In genomic region chr12:108730337-108731104, GRCh38 we compare ENCODE assay signal across 8 cellular contexts. TPM values are rescaled to one million over a fixed set of nuclear protein-coding genes. Genes with fewer than 3 reads are reported as not detected.
A peak's percentile ranks its signal among the peaks of the same experiment; 100 is the strongest.
DNase-seq lines count a peak whose midpoint lies in the region; ATAC-seq and TF ChIP-seq lines count a peak whose summit lies in the region.

No MANE protein-coding gene starts in this region.

- H3K27ac Mint-ChIP-seq in endodermal cell: peak overlapping the region; percentile 97

- WGBS in endodermal cell (ENCODE audit: insufficient coverage in 1 of 2, insufficient read length in 1 of 2), 2 experiments: 0 to 1% methylated on average over 20 to 46 of the region's 46 CpGs
- 0% methylated on average over 27 to 32 of the region's 46 CpGs for WGBS in mesodermal cell (ENCODE audit: insufficient coverage in 2 of 2), 2 experiments

- H3K9me3 ChIP-seq in endodermal cell (ENCODE audit: control insufficient read depth, low read length) (no peaks in the 10 kb centered on the region), mesodermal cell (ENCODE audit: control insufficient read depth, low read length) (no peaks in the 10 kb centered on the region)

- H3K4me1 Mint-ChIP-seq in endodermal cell: peaks cover 20% of the 10 kb centered on the region

- H3K4me3 ChIP-seq in endodermal cell (ENCODE audit: low read length) (peak overlapping the region; percentile 90), mesodermal cell (ENCODE audit: extremely low read depth, insufficient read depth, low read length, poor library complexity, severe bottlenecking) (peak overlapping the region; percentile 99)

- no peaks in the 10 kb centered on the region for H3K36me3 Mint-ChIP-seq in endodermal cell (ENCODE audit: low read depth)

- no peaks in the 10 kb centered on the region for H3K27me3 Mint-ChIP-seq in endodermal cell (ENCODE audit: insufficient read depth)

- no peaks in the 10 kb centered on the region for H3K4me1 ChIP-seq in endodermal cell (ENCODE audit: control insufficient read depth, insufficient read depth, low read length)
- peaks cover 9% of the 10 kb centered on the region for H3K4me1 ChIP-seq in mesodermal cell (ENCODE audit: control insufficient read depth, insufficient read depth, low read length, poor library complexity, severe bottlenecking)

- H3K36me3 ChIP-seq in endodermal cell (ENCODE audit: control insufficient read depth, insufficient read depth, low read length): no peaks in the 10 kb centered on the region
- H3K36me3 ChIP-seq in mesodermal cell (ENCODE audit: control insufficient read depth, insufficient read depth, low read length): peaks cover 20% of the 10 kb centered on the region

- no peaks in the 10 kb centered on the region for H3K27me3 ChIP-seq in endodermal cell (ENCODE audit: control insufficient read depth, insufficient read depth, low read length, poor library complexity, severe bottlenecking)

- ATAC-seq in HG03064 (IDR thresholded peaks at IDR 0.05; ENCODE audit: low read depth, unreplicated experiment) (peak; percentile 1), GM21526 (IDR thresholded peaks at IDR 0.05; ENCODE audit: low FRiP score, unreplicated experiment) (no peak)

- no peaks in the 10 kb centered on the region for H3K9me3 Mint-ChIP-seq in endodermal cell

- DNase-seq in Daoy (ENCODE audit: low read depth) (peak; percentile 96), NCI-H524 (lab: John Stamatoyannopoulos, UW) (peak; percentile 54 to 77), endodermal cell (peak; percentile 96)
- DNase-seq in activated CD4-positive, alpha-beta T cell treated with anti-CD3 and anti-CD28 coated beads, Interleukin-2, amount 50 U/mL, for 48 hours: peak; percentile 53 to 63
- peak; percentile 32 for DNase-seq in stimulated activated CD8-positive, alpha-beta memory T cell treated with anti-CD3 and anti-CD28 coated beads, Interleukin-4, amount 100 ng/mL, for 24 hours (ENCODE audit: low read depth)

- peak overlapping the region; percentile 86 for H3K27ac ChIP-seq in endodermal cell (ENCODE audit: low read depth, low read length)
- H3K27ac ChIP-seq in mesodermal cell (ENCODE audit: low read depth, low read length, severe bottlenecking): peak overlapping the region; percentile 95

- H3K9ac ChIP-seq in endodermal cell (ENCODE audit: extremely low read depth, low read length, poor library complexity, severe bottlenecking): peak overlapping the region; percentile 84

- TF ChIP-seq CTCF in endodermal cell (conservative IDR thresholded peaks at IDR 0.05): no peak

- H3K4me3 Mint-ChIP-seq in endodermal cell: peak overlapping the region; percentile 95

RNA-seq across cellular contexts. Expression of gene CORO1C, which starts 0.8 kb away (rescaled TPM):
- total RNA-seq in Daoy (2014; rRNA removed; shearing (Covaris generic)): 65.4 and 136 TPM in 2 replicates
- 100 to 1,000 TPM; 122 to 125 TPM for total RNA-seq in endodermal cell
- 143 TPM for polyA plus RNA-seq in endodermal cell (2013, experiment 1 of 2)
- 130 TPM for polyA plus RNA-seq in endodermal cell (2013, experiment 2 of 2)
- 168 TPM for polyA plus RNA-seq in mesodermal cell (2013, experiment 1 of 2)
- polyA plus RNA-seq in mesodermal cell (2013, experiment 2 of 2): 149 TPM

Comparison
In these comparisons a context has a peak if more than half of its experiments do, and no peak if none do; other contexts are left out.
1. DNase-seq: peak in every context shown above with its lines; median percentile 96 in Daoy; 96 in endodermal cell; 66 in NCI-H524; 58 in activated CD4-positive, alpha-beta T cell treated with anti-CD3 and anti-CD28 coated beads, Interleukin-2, amount 50 U/mL, for 48 hours; 32 in stimulated activated CD8-positive, alpha-beta memory T cell treated with anti-CD3 and anti-CD28 coated beads, Interleukin-4, amount 100 ng/mL, for 24 hours.